ENCODE assay signal across 14 cellular contexts in the genomic region with DNA sequence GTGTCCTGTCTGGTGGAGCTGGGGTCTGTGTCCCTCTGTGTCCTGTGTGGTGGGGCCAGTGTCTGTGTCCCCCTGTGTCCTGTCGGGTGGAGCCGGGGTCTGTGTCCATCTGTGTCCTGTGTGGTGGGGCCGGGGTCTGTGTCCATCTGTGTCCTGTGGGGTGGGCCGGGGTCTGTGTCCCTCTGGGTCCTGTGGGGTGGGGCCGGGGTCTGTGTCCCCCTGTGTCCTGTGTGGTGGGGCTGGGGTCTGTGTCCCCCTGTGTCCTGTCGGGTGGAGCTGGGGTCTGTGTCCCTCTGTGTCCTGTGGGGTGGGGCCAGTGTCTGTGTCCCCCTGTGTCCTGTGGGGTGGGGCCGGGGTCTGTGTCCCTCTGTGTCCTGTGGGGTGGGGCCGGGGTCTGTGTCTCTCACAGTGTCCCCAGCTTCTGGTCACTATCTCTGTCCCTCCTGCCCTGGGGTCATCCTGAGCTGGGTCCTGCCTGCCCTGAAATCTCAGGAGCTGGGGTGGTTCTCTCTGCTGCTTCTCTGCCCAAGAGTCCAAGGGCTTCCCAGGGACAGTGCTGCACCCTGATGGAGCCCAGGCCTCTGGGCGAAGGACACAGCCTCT.
A peak's percentile ranks its signal among the peaks of the same experiment; 100 is the strongest.
DNase-seq lines count a peak whose midpoint lies in the region; ATAC-seq, FAIRE-seq and TF ChIP-seq lines count a peak whose summit lies in the region.
"Had no signal": no experiment of that assay in that cellular context is flagged by ENCODE, and none has a peak within 500 bp of the region (broad histone marks: within the 10 kb centered on the region; RNA-seq: fewer than 3 reads in every experiment).

No MANE protein-coding gene starts in this region.

- peaks cover 0 to 5% (median 4%) of the 10 kb centered on the region in 4 donors for H3K9me3 ChIP-seq in liver (ENCODE audit: control insufficient read depth in 4 of 4, low read length in 3 of 4)
- H3K9me3 ChIP-seq in HepG2 (ENCODE audit: low read length), result no peaks in the 10 kb centered on the region
- H3K9me3 ChIP-seq in osteoblast (ENCODE audit: low read depth, low read length), result peaks cover 4% of the 10 kb centered on the region
- H3K9me3 ChIP-seq in PC-9 (ENCODE audit: insufficient read depth, low read depth), result no peaks in the 10 kb centered on the region

- 91% methylated on average over 9 of the region's 9 CpGs for WGBS in liver
- 50% methylated on average over 2 of the region's 9 CpGs for WGBS in HepG2 (ENCODE audit: low lambda C conversion rate)

- H3K27ac ChIP-seq in liver (ENCODE audit: low read depth in 1 of 2, low read length in 2 of 2), result peak overlapping the region; percentile 70 to 71
- no peak overlapping the region for H3K27ac ChIP-seq in HepG2 (ENCODE audit: extremely low read length, insufficient read depth, low read length)
- H3K27ac ChIP-seq in coronary artery, result peak overlapping the region; percentile 79 to 91
- peak overlapping the region; percentile 100 for H3K27ac ChIP-seq in osteoblast (ENCODE audit: low read depth, low read length)
- no peak overlapping the region for H3K27ac ChIP-seq in PC-9
- H3K27ac ChIP-seq: C4-2B had no signal

- H3K36me3 ChIP-seq in liver (ENCODE audit: control insufficient read depth in 4 of 4, insufficient read depth in 3 of 4, low read depth in 1 of 4, low read length in 3 of 4) (no peaks in the 10 kb centered on the region), HepG2 (replicated peaks in 1 of 2; ENCODE audit: control insufficient read depth in 1 of 2, insufficient read depth in 2 of 2, low read length in 2 of 2) (no peaks in the 10 kb centered on the region), osteoblast (ENCODE audit: insufficient read depth, low read length) (no peaks in the 10 kb centered on the region), PC-9 (ENCODE audit: low read depth) (no peaks in the 10 kb centered on the region)

- H3K4me3 ChIP-seq in liver (ENCODE audit: low read depth in 1 of 3, low read length in 3 of 3) (no peak overlapping the region), HepG2 (replicated peaks in 1 of 3; ENCODE audit: insufficient read depth in 1 of 3, low read depth in 2 of 3, low read length in 3 of 3) (no peak overlapping the region), coronary artery (no peak overlapping the region), osteoblast (ENCODE audit: insufficient read depth, low read length) (no peak overlapping the region), PC-9 (no peak overlapping the region)
- H3K4me3 ChIP-seq: GM23338 had no signal

- H3K79me2 ChIP-seq in HepG2 (ENCODE audit: insufficient read depth, low read length) (no peaks in the 10 kb centered on the region), osteoblast (ENCODE audit: insufficient read depth, low read length) (no peaks in the 10 kb centered on the region), PC-9 (ENCODE audit: low read depth) (no peaks in the 10 kb centered on the region)

- no TSS peak for BruUV-seq in HepG2 (replicated peaks; lab: Mats Ljungman, UMichigan)
- no TSS peak for BruUV-seq in PC-9 (replicated peaks; lab: Mats Ljungman, UMichigan)

- TF ChIP-seq RAD21 in liver (IDR thresholded peaks at IDR 0.05) (no peak), HepG2 (CRISPR knock-in tag; IDR thresholded peaks at IDR 0.05) (no peak)

- TF ChIP-seq CTCF in liver (IDR thresholded peaks at IDR 0.05; ENCODE audit: low read depth, low read length, missing input control) (no peak), HepG2 (CRISPR knock-in tag; IDR thresholded peaks at IDR 0.05) (no peak), coronary artery (IDR thresholded peaks at IDR 0.05) (no peak), osteoblast (IDR thresholded peaks at IDR 0.05; ENCODE audit: extremely low read depth, low read depth, low read length) (no peak), PC-9 (conservative IDR thresholded peaks at IDR 0.05) (no peak)

- DNase-seq in HepG2 (ENCODE audit: low spot score), result no peak
- DNase-seq in coronary artery (ENCODE audit: low spot score), result no peak
- no peak for DNase-seq in osteoblast (ENCODE audit: insufficient read length, low spot score, missing footprints)
- DNase-seq in PC-9, result no peak
- DNase-seq in SW 1271 (lab: John Stamatoyannopoulos, UW), result no peak
- DNase-seq in DMS 273 treated with DMSO at 0.1 percent for 48 hours (lab: John Stamatoyannopoulos, UW), result no peak
- DNase-seq in stimulated activated CD4-positive, alpha-beta T cell treated with anti-CD3 and anti-CD28 coated beads, Interleukin-4, amount 100 ng/mL, for 4 hours, result no peak
- DNase-seq: activated CD8-positive, alpha-beta memory T cell treated with anti-CD3 and anti-CD28 coated beads, Interleukin-2, amount 50 U/mL, for 4 hours; cerebellar nuclear complex; NCI-H2029; stimulated activated CD4-positive, alpha-beta T cell treated with anti-CD3 and anti-CD28 coated beads, Interleukin-12 subunit alpha, Interleukin-12 subunit beta, amount 100 ng/mL, for 4 hours had no signal

- POLR2A ChIA-PET in HepG2 (lab: Yijun Ruan, JAX) (no interaction called here), PC-9 (lab: Charles Lee; ENCODE audit: unreplicated experiment) (no interaction called here)

- H3K27me3 ChIP-seq in liver (ENCODE audit: control insufficient read depth in 4 of 4, insufficient read depth in 4 of 4, low read length in 3 of 4) (no peaks in the 10 kb centered on the region), HepG2 (ENCODE audit: control insufficient read depth in 1 of 2, insufficient read depth in 2 of 2, low read length in 2 of 2) (peaks cover 2 to 50% of the 10 kb centered on the region in 2 experiments; a peak in 4 of 5 replicates), osteoblast (ENCODE audit: insufficient read depth, low read length) (no peaks in the 10 kb centered on the region), PC-9 (ENCODE audit: insufficient read depth, low read depth) (0 out of 2 replicates have a peak, but pooled peaks cover 11% of the 10 kb centered on the region)

- H3K4me2 ChIP-seq in HepG2 (ENCODE audit: low read depth, low read length) (no peak overlapping the region), osteoblast (ENCODE audit: insufficient read depth, low read length) (no peak overlapping the region), PC-9 (no peak overlapping the region)
- H3K4me2 ChIP-seq: GM23338 had no signal

- TF ChIP-seq POLR2A in HepG2 (IDR thresholded peaks at IDR 0.05; ENCODE audit: insufficient read depth in 1 of 2, low read depth in 2 of 2, low read length in 2 of 2), result no peak

- TF ChIP-seq EP300 in HepG2 (IDR thresholded peaks at IDR 0.05; ENCODE audit: low read depth in 2 of 2, low read length in 2 of 2) (no peak), HepG2 (CRISPR knock-in tag; IDR thresholded peaks at IDR 0.05; ENCODE audit: borderline replicate concordance) (no peak)

- no peak for ATAC-seq in HepG2
- ATAC-seq: GM23338 had no signal

- in situ Hi-C loops in HepG2 (cut with HindIII; ENCODE audit: extremely low pct_ligation_motif_present, low pct_unique_long_range_greater_than_20kb), result loop anchor here (10.0 kb wide), 1 partner anchor 277 kb away; no protein-coding TSS in a partner anchor

- CTCF ChIA-PET in HepG2 (lab: Yijun Ruan, JAX; ENCODE audit: low intra/inter-chr PET ratio, low total read pairs), result no interaction called here
- CTCF ChIA-PET in PC-9 (lab: Charles Lee), result interaction anchor here (0.5 kb wide), 2 partner anchors 58 to 95 kb away, joined by 3 read pairs; no protein-coding TSS in a partner anchor

- H4K20me1 ChIP-seq in HepG2 (ENCODE audit: insufficient read depth, low read length) (no peaks in the 10 kb centered on the region), osteoblast (ENCODE audit: insufficient read depth, low read length) (no peaks in the 10 kb centered on the region), PC-9 (ENCODE audit: insufficient read depth) (no peaks in the 10 kb centered on the region)

- no peak for FAIRE-seq in HepG2 (lab: Jason Lieb, UNC)

- intact Hi-C loops in HepG2 (cut with micrococcal nuclease; ENCODE audit: unreplicated experiment), result no loop called here
- intact Hi-C loops in PC-9 (cut with micrococcal nuclease; ENCODE audit: unreplicated experiment), result no loop called here

- no peaks in the 10 kb centered on the region for H3K9me2 ChIP-seq in PC-9 (ENCODE audit: insufficient read depth)

- no peak overlapping the region for H3K9ac ChIP-seq in liver (ENCODE audit: low read depth in 1 of 2, low read length in 2 of 2)
- no peak overlapping the region for H3K9ac ChIP-seq in HepG2 (ENCODE audit: insufficient read depth, low read depth, low read length)

- H3K4me1 ChIP-seq in liver (ENCODE audit: control insufficient read depth in 4 of 4, insufficient read depth in 4 of 4, low read length in 3 of 4) (peaks cover 0 to 2% (median 0%) of the 10 kb centered on the region in 4 donors), HepG2 (ENCODE audit: insufficient read depth, low read length) (no peaks in the 10 kb centered on the region), osteoblast (ENCODE audit: insufficient read depth, low read length) (peaks cover 37% of the 10 kb centered on the region), PC-9 (replicated peaks; ENCODE audit: insufficient read depth) (no peaks in the 10 kb centered on the region)

- H2AFZ ChIP-seq in HepG2 (ENCODE audit: low read length), result no peak overlapping the region
- no peak overlapping the region for H2AFZ ChIP-seq in osteoblast (ENCODE audit: low read length)
- H2AFZ ChIP-seq in PC-9, result no peak overlapping the region
- H2AFZ ChIP-seq: GM23338 had no signal

- H3F3A ChIP-seq in PC-9 (ENCODE audit: insufficient read depth, low read depth), result no peaks in the 10 kb centered on the region

TF ChIP-seq in liver, 16 proteins besides CTCF, POLR2A, EP300 and RAD21:
- TF ChIP-seq, protein P1, sequence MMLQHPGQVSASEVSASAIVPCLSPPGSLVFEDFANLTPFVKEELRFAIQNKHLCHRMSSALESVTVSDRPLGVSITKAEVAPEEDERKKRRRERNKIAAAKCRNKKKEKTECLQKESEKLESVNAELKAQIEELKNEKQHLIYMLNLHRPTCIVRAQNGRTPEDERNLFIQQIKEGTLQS (IDR thresholded peaks at IDR 0.05), result no peak
- TF ChIP-seq HNF4G (IDR thresholded peaks at IDR 0.05), result no peak
- TF ChIP-seq RXRA (IDR thresholded peaks at IDR 0.05), result no peak

TF ChIP-seq in HepG2, 621 proteins besides CTCF, POLR2A, EP300 and RAD21 (continues in another document):
- TF ChIP-seq, protein P2, sequence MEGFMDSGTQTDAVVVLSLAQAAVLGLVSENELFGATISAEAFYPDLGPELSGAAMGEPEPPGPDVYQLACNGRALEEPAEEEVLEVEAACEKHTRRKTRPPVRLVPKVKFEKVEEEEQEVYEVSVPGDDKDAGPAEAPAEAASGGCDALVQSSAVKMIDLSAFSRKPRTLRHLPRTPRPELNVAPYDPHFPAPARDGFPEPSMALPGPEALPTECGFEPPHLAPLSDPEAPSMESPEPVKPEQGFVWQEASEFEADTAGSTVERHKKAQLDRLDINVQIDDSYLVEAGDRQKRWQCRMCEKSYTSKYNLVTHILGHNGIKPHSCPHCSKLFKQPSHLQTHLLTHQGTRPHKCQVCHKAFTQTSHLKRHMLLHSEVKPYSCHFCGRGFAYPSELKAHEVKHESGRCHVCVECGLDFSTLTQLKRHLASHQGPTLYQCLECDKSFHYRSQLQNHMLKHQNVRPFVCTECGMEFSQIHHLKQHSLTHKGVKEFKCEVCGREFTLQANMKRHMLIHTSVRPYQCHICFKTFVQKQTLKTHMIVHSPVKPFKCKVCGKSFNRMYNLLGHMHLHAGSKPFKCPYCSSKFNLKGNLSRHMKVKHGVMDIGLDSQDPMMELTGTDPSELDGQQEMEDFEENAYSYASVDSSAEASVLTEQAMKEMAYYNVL (CRISPR knock-in tag; IDR thresholded peaks at IDR 0.05; ENCODE audit: borderline replicate concordance), result no peak

Comparison
In these comparisons a context has a peak if more than half of its experiments do, and no peak if none do; other contexts are left out.
1. H3K27ac ChIP-seq: peak in liver (2 of 2), coronary artery (2 of 2) and osteoblast (single experiment); none in HepG2 (single experiment) and PC-9 (single experiment).